ENCODE assay signal across 10 cellular contexts in the genomic region with DNA sequence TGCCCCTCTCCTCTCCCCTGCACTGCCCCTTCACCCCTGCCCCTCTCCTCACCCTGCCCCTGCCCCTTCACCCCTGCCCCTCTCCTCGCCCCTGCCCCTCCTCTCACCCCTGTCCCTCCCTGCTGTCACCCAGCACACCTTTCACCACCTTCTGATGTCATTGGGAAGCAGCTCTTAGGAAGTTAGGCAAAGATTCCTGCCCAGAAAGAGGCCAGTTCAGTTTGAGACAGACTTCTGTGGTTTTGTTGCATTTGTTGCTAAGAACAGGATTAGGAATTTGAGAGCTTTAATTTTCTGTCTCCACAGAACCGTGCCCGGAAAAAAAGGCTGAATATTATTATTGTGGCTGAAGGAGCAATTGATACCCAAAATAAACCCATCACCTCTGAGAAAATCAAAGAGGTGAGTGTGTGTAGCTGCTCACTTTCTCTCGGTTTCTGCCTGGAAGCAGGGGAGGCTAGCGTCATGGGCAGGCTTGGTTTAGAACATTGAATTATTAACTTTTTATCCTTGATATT. TPM values are rescaled to one million over a fixed set of nuclear protein-coding genes. Genes with fewer than 3 reads are reported as not detected.
A peak's percentile ranks its signal among the peaks of the same experiment; 100 is the strongest.
DNase-seq lines count a peak whose midpoint lies in the region; ATAC-seq and TF ChIP-seq lines count a peak whose summit lies in the region.
"Had no signal": no experiment of that assay in that cellular context is flagged by ENCODE, and none has a peak within 500 bp of the region (broad histone marks: within the 10 kb centered on the region; RNA-seq: fewer than 3 reads in every experiment).

No MANE protein-coding gene starts in this region.

- no peaks in the 10 kb centered on the region for H3K9me3 Mint-ChIP-seq in endothelial cell (ENCODE audit: unreplicated experiment)

- H3K27me3 Mint-ChIP-seq in endothelial cell (ENCODE audit: unreplicated experiment), result peaks cover 5% of the 10 kb centered on the region

- TF ChIP-seq POLR2A in transverse colon (IDR thresholded peaks at IDR 0.05), result no peak

- peak overlapping the region; percentile 27 for H3K27ac ChIP-seq in muscle layer of duodenum (ENCODE audit: low read length)
- H3K27ac ChIP-seq in transverse colon, result peak overlapping the region in 3 of 4 donors; percentile 6 to 49 (median 18)

- DNase-seq in endothelial cell (ENCODE audit: low spot score), result no peak
- DNase-seq in transverse colon, result no peak
- no peak for DNase-seq in NCI-H1105 (lab: John Stamatoyannopoulos, UW)
- no peak for DNase-seq in NCI-H2107 (lab: John Stamatoyannopoulos, UW)
- DNase-seq: activated CD4-positive, alpha-beta T cell treated with anti-CD3 and anti-CD28 coated beads for 48 hours; NCI-H1694 treated with DMSO at 0.1 percent for 48 hours; stimulated activated CD8-positive, alpha-beta memory T cell treated with anti-CD3 and anti-CD28 coated beads, Interleukin-4, amount 100 ng/mL, for 48 hours had no signal

- WGBS in transverse colon (ENCODE audit: low coverage in 1 of 2), 2 donors, result 78 to 94% methylated on average over 3 to 4 of the region's 5 CpGs

- H3K36me3 Mint-ChIP-seq in endothelial cell (ENCODE audit: low read depth, unreplicated experiment), result peaks cover 33% of the 10 kb centered on the region

- H3K27me3 ChIP-seq in muscle layer of duodenum (ENCODE audit: low read depth, low read length) (no peaks in the 10 kb centered on the region), transverse colon (no peaks in the 10 kb centered on the region)

- peak overlapping the region; percentile 43 for H3K27ac Mint-ChIP-seq in endothelial cell (ENCODE audit: unreplicated experiment)

- no peak overlapping the region for H3K4me3 Mint-ChIP-seq in endothelial cell (ENCODE audit: unreplicated experiment)

- H3K36me3 ChIP-seq in muscle layer of duodenum (ENCODE audit: control insufficient read depth in 1 of 2, insufficient read depth in 2 of 2, low read length in 2 of 2), result peaks cover 14 to 22% of the 10 kb centered on the region in 2 donors
- H3K36me3 ChIP-seq in transverse colon, result peaks cover 0 to 4% (median 0%) of the 10 kb centered on the region in 4 donors

- intact Hi-C loops in transverse colon (cut with DNase I; ENCODE audit: low total_unique reads), result no loop called here

- H3K4me1 ChIP-seq in muscle layer of duodenum (ENCODE audit: control insufficient read depth in 1 of 2, insufficient read depth in 2 of 2, low read length in 2 of 2) (no peaks in the 10 kb centered on the region), transverse colon (peaks cover 3 to 11% (median 8%) of the 10 kb centered on the region in 4 donors)

- TF ChIP-seq CTCF in WI38 (IDR thresholded peaks at IDR 0.05; ENCODE audit: low read depth, low read length), result no peak
- TF ChIP-seq CTCF in endothelial cell (IDR thresholded peaks at IDR 0.05; ENCODE audit: unreplicated experiment), result no peak
- no peak for TF ChIP-seq CTCF in transverse colon (IDR thresholded peaks at IDR 0.05)

- no peaks in the 10 kb centered on the region for H3K9me3 ChIP-seq in muscle layer of duodenum (ENCODE audit: control insufficient read depth in 1 of 2, low read length in 2 of 2)
- no peaks in the 10 kb centered on the region for H3K9me3 ChIP-seq in transverse colon

- H3K4me1 Mint-ChIP-seq in endothelial cell (ENCODE audit: unreplicated experiment), result peaks cover 5% of the 10 kb centered on the region

- in situ Hi-C loops in transverse colon (cut with MboI; ENCODE audit: low pct_ligation_motif_present in 1 of 4, low pct_unique_long_range_greater_than_20kb in 1 of 4, low sequenced_read_pairs in 3 of 4), result no loop called here

- TF ChIP-seq EP300 in transverse colon (IDR thresholded peaks at IDR 0.05; ENCODE audit: low read depth), result no peak

- H3K4me3 ChIP-seq in WI38 (ENCODE audit: low read depth, low read length), result 0 out of 2 replicates have a peak overlapping the region, but pooled peaks have one; percentile 3
- H3K4me3 ChIP-seq in muscle layer of duodenum (ENCODE audit: low read depth in 1 of 2, low read length in 2 of 2), result no peak overlapping the region
- H3K4me3 ChIP-seq in transverse colon, result no peak overlapping the region

- no peak for ATAC-seq in HG03442 (IDR thresholded peaks at IDR 0.05; ENCODE audit: unreplicated experiment)

RNA-seq across cellular contexts. Expression of a gene that starts 39.6 kb away (rescaled TPM):
- total RNA-seq in endothelial cell (ENCODE audit: unreplicated experiment) (52.3 TPM), transverse colon (10 to 100 TPM; 53.9 to 93.9 (median 66.2) TPM)
